1 cellular context compared by ENCODE assay signal in genomic region chr16:2926660-2927646, GRCh38.
TF ChIP-seq lines count a peak whose summit lies in the region.

No MANE protein-coding gene starts in this region.

TF ChIP-seq in HEK293, 187 proteins besides CTCF, POLR2A, EP300 and RAD21 (continued from another document and continues in another):
- no peak for TF ChIP-seq ZNF140 (tag by site-specific recombination; IDR thresholded peaks at IDR 0.05)
- TF ChIP-seq ZBTB26 (tag by site-specific recombination; optimal IDR thresholded peaks at IDR 0.05), result peak; percentile 21
- TF ChIP-seq ZNF292 (tag by site-specific recombination; IDR thresholded peaks at IDR 0.05; ENCODE audit: borderline replicate concordance, low read depth), result no peak
- 0 out of 2 replicates have a peak, but pooled peaks have one; percentile 30 for TF ChIP-seq PBX3 (CRISPR knock-in tag; IDR thresholded peaks at IDR 0.05)
- no peak for TF ChIP-seq SP3 (tag by site-specific recombination; IDR thresholded peaks at IDR 0.05)
- no peak for TF ChIP-seq BCL6B (tag by site-specific recombination; IDR thresholded peaks at IDR 0.05)
- TF ChIP-seq ZNF555 (tag by site-specific recombination; conservative IDR thresholded peaks at IDR 0.05), result no peak
- no peak for TF ChIP-seq SALL2 (tag by site-specific recombination; IDR thresholded peaks at IDR 0.05; ENCODE audit: borderline replicate concordance)
- no peak; the same call in 1 of the 2 replicates for TF ChIP-seq SP7 (tag by site-specific recombination; IDR thresholded peaks at IDR 0.05)
- no peak for TF ChIP-seq TRIM28 (IDR thresholded peaks at IDR 0.05; ENCODE audit: borderline replicate concordance, low read length)
- TF ChIP-seq ZSCAN23 (tag by site-specific recombination; IDR thresholded peaks at IDR 0.05), result no peak
- TF ChIP-seq ZNF280D (tag by site-specific recombination; IDR thresholded peaks at IDR 0.05), result no peak
- TF ChIP-seq ZNF112 (tag by site-specific recombination; IDR thresholded peaks at IDR 0.05), result no peak
- no peak for TF ChIP-seq ZNF645 (tag by site-specific recombination; IDR thresholded peaks at IDR 0.05)
- no peak for TF ChIP-seq HOXC10 (CRISPR knock-in tag; IDR thresholded peaks at IDR 0.05)
- TF ChIP-seq ZNF701 (tag by site-specific recombination; IDR thresholded peaks at IDR 0.05), result no peak
- no peak for TF ChIP-seq ZNF830 (tag by site-specific recombination; IDR thresholded peaks at IDR 0.05; ENCODE audit: low read depth)
- 0 out of 2 replicates have a peak, but pooled peaks have one; percentile 24 for TF ChIP-seq PRDM10 (tag by site-specific recombination; IDR thresholded peaks at IDR 0.05)
- no peak for TF ChIP-seq ZNF518A (tag by site-specific recombination; conservative IDR thresholded peaks at IDR 0.05; ENCODE audit: low read depth)
- no peak for TF ChIP-seq ZNF404 (tag by site-specific recombination; IDR thresholded peaks at IDR 0.05)
- peak; percentile 99 for TF ChIP-seq ZNF2 (tag by site-specific recombination; IDR thresholded peaks at IDR 0.05)
- no peak for TF ChIP-seq ZBTB20 (tag by site-specific recombination; IDR thresholded peaks at IDR 0.05)
- TF ChIP-seq ZNF214 (tag by site-specific recombination; IDR thresholded peaks at IDR 0.05; ENCODE audit: borderline replicate concordance), result no peak
- no peak for TF ChIP-seq ZNF19 (tag by site-specific recombination; IDR thresholded peaks at IDR 0.05; ENCODE audit: low read depth)
- no peak for TF ChIP-seq HOXD13 (CRISPR knock-in tag; IDR thresholded peaks at IDR 0.05; ENCODE audit: borderline replicate concordance)
- no peak for TF ChIP-seq ZNF707 (tag by site-specific recombination; IDR thresholded peaks at IDR 0.05)
- TF ChIP-seq ZNF621 (tag by site-specific recombination; IDR thresholded peaks at IDR 0.05), result no peak
- TF ChIP-seq ZNF660 (tag by site-specific recombination; IDR thresholded peaks at IDR 0.05), result peak; percentile 88
- TF ChIP-seq MYNN (tag by site-specific recombination; IDR thresholded peaks at IDR 0.05; ENCODE audit: borderline replicate concordance), result no peak
- no peak for TF ChIP-seq ZNF843 (tag by site-specific recombination; IDR thresholded peaks at IDR 0.05)
- TF ChIP-seq ZNF354C (tag by site-specific recombination; IDR thresholded peaks at IDR 0.05; ENCODE audit: borderline replicate concordance, low read depth), result no peak
- TF ChIP-seq ZNF544 (tag by site-specific recombination; IDR thresholded peaks at IDR 0.05), result no peak
- TF ChIP-seq ZNF513 (tag by site-specific recombination; IDR thresholded peaks at IDR 0.05), result no peak
- no peak for TF ChIP-seq ZBTB11 (tag by site-specific recombination; conservative IDR thresholded peaks at IDR 0.05; ENCODE audit: low read depth)
- no peak for TF ChIP-seq GLI2 (tag by site-specific recombination; IDR thresholded peaks at IDR 0.05; ENCODE audit: borderline replicate concordance, low read depth)
